ENCODE assay signal across 19 cellular contexts in genomic region chr12:19150273-19150895, GRCh38. TPM values are rescaled to one million over a fixed set of nuclear protein-coding genes. Genes with fewer than 3 reads are reported as not detected.
A peak's percentile ranks its signal among the peaks of the same experiment; 100 is the strongest.
DNase-seq lines count a peak whose midpoint lies in the region; ATAC-seq lines count a peak whose summit lies in the region.
"Had no signal": no experiment of that assay in that cellular context is flagged by ENCODE, and none has a peak within 500 bp of the region (broad histone marks: within the 10 kb centered on the region; RNA-seq: fewer than 3 reads in every experiment).

No MANE protein-coding gene starts in this region.

- H3K4me1 ChIP-seq in SJCRH30, result peaks cover 5% of the 10 kb centered on the region

- DNase-seq in EL, result peak; percentile 45
- DNase-seq in SJCRH30, result peak; percentile 5 to 9
- peak; percentile 40 for DNase-seq in glomerular visceral epithelial cell (ENCODE audit: extremely low spot score)
- peak; percentile 76 for DNase-seq in renal cortical epithelial cell (ENCODE audit: low read depth)
- no peak for DNase-seq in NCI-H526 (lab: John Stamatoyannopoulos, UW)
- DNase-seq in NCI-H146 treated with DMSO at 0.1 percent for 48 hours (lab: John Stamatoyannopoulos, UW; ENCODE audit: unreplicated experiment), result no peak
- DNase-seq in naive thymus-derived CD8-positive, alpha-beta T cell, result no peak
- DNase-seq: amygdala; dermis blood vessel endothelial cell; DMS79 treated with DMSO at 0.1 percent for 48 hours; naive thymus-derived CD4-positive, alpha-beta T cell; NCI-H2029; NCI-H524 treated with DMSO at 0.1 percent for 48 hours; PC-9; substantia nigra had no signal

- H3K36me3 Mint-ChIP-seq in naive thymus-derived CD8-positive, alpha-beta T cell, result peaks cover 0 to 2% (median 0%) of the 10 kb centered on the region in 3 donors
- H3K36me3 Mint-ChIP-seq: naive thymus-derived CD4-positive, alpha-beta T cell had no signal

- no peak for ATAC-seq in esophagus mucosa
- ATAC-seq in naive thymus-derived CD8-positive, alpha-beta T cell, result no peak
- ATAC-seq: naive thymus-derived CD4-positive, alpha-beta T cell had no signal

- H3K4me1 Mint-ChIP-seq in naive thymus-derived CD8-positive, alpha-beta T cell, result no peaks in the 10 kb centered on the region

- H3K9me3 Mint-ChIP-seq in naive thymus-derived CD8-positive, alpha-beta T cell, result no peaks in the 10 kb centered on the region

- H3K36me3 ChIP-seq in SJCRH30, result peaks cover 5% of the 10 kb centered on the region; the same call in 1 of the 2 replicates

- H3K27me3 Mint-ChIP-seq in naive thymus-derived CD8-positive, alpha-beta T cell, result peaks cover 0 to 3% (median 0%) of the 10 kb centered on the region in 5 donors

- H3K4me3 ChIP-seq in SJCRH30, result no peak overlapping the region
- H3K4me3 ChIP-seq: BLaER1 treated with 17β-estradiol and CSF1 and Interleukin-3, amounts not matched to agents 10 nM and 100 nM; esophagus muscularis mucosa; PC-9 had no signal

- H3K4me3 Mint-ChIP-seq in naive thymus-derived CD8-positive, alpha-beta T cell, result no peak overlapping the region
- H3K4me3 Mint-ChIP-seq: naive thymus-derived CD4-positive, alpha-beta T cell had no signal

- no peak overlapping the region for H3K27ac Mint-ChIP-seq in naive thymus-derived CD8-positive, alpha-beta T cell
- H3K27ac Mint-ChIP-seq: naive thymus-derived CD4-positive, alpha-beta T cell had no signal

- POLR2A ChIA-PET in naive thymus-derived CD8-positive, alpha-beta T cell (lab: Charles Lee), result no interaction called here

- H3K27me3 ChIP-seq in SJCRH30, result no peaks in the 10 kb centered on the region
- H3K27me3 ChIP-seq: BLaER1 treated with 17β-estradiol and CSF1 and Interleukin-3, amounts not matched to agents 10 nM and 100 nM; esophagus muscularis mucosa had no signal

- H3K9me3 ChIP-seq in SJCRH30 (replicated peaks), result no peaks in the 10 kb centered on the region
- H3K9me3 ChIP-seq: esophagus muscularis mucosa had no signal

- no peak overlapping the region for H3K27ac ChIP-seq in SJCRH30
- H3K27ac ChIP-seq: esophagus muscularis mucosa, PC-9, WERI-Rb-1 had no signal

RNA-seq across cellular contexts. Expression of gene PLEKHA5, which starts 20.9 kb away (rescaled TPM):
- 16.4 and 19.3 TPM in 2 replicates for total RNA-seq in SJCRH30 (2014; rRNA removed; shearing (Covaris generic))
- total RNA-seq in renal cortical epithelial cell, result 35.8 and 117 TPM in 2 replicates
- 32.7 TPM for total RNA-seq in esophagus mucosa
- total RNA-seq in naive thymus-derived CD8-positive, alpha-beta T cell, result 1 to 10 TPM; 2.2 to 2.7 TPM
- under 1 TPM; 0.37 to 0.61 (median 0.51) TPM for polyA plus RNA-seq in naive thymus-derived CD8-positive, alpha-beta T cell

Comparison
In these comparisons a context has a peak if more than half of its experiments do, and no peak if none do; other contexts are left out.
1. DNase-seq: peak in EL (single experiment), SJCRH30 (2 of 2), glomerular visceral epithelial cell (single experiment) and renal cortical epithelial cell (single experiment); none in NCI-H526 (0 of 2), NCI-H146 treated with DMSO at 0.1 percent for 48 hours (single experiment) and naive thymus-derived CD8-positive, alpha-beta T cell (0 of 10).